8 cellular contexts compared by ENCODE assay signal in genomic region chr11:123302751-123303195, GRCh38.
DNase-seq lines count a peak whose midpoint lies in the region; ATAC-seq and TF ChIP-seq lines count a peak whose summit lies in the region.

No MANE protein-coding gene starts in this region.

- H3K27me3 Mint-ChIP-seq in CD14-positive monocyte (ENCODE audit: low read depth in 3 of 3) (peaks cover 15 to 26% (median 18%) of the 10 kb centered on the region in 3 donors), Caco-2 (ENCODE audit: insufficient read depth, unreplicated experiment) (peaks cover 29% of the 10 kb centered on the region)

- H3K27ac Mint-ChIP-seq in CD14-positive monocyte, result peak overlapping the region in 5 of 7 donors; percentile 16 to 87 (median 20)
- no peak overlapping the region for H3K27ac Mint-ChIP-seq in Caco-2 (ENCODE audit: unreplicated experiment)

- H3K36me3 Mint-ChIP-seq in CD14-positive monocyte (peaks cover 0 to 2% of the 10 kb centered on the region in 2 donors), Caco-2 (ENCODE audit: insufficient read depth, unreplicated experiment) (no peaks in the 10 kb centered on the region)

- DNase-seq in CD14-positive monocyte (ENCODE audit: low spot score) (no peak), RKO (ENCODE audit: low spot score) (peak; percentile 2), fibroblast of gingiva (ENCODE audit: low read depth) (peak; percentile 7), NCI-H524 (lab: John Stamatoyannopoulos, UW) (no peak), NCI-H446 (lab: John Stamatoyannopoulos, UW) (no peak), left lobe of liver (ENCODE audit: low spot score) (no peak), Caco-2 (no peak)

- no TSS peak for BruUV-seq in Caco-2 (replicated peaks; lab: Mats Ljungman, UMichigan)

- H3K4me3 Mint-ChIP-seq in CD14-positive monocyte (peak overlapping the region in 1 of 2 donors; percentile 84), Caco-2 (ENCODE audit: unreplicated experiment) (no peak overlapping the region)

- no peaks in the 10 kb centered on the region for H3K36me3 ChIP-seq in Caco-2 (ENCODE audit: control insufficient read depth, insufficient read depth, low read length)

- ATAC-seq in GM21381 (IDR thresholded peaks at IDR 0.05; ENCODE audit: unreplicated experiment), result peak; percentile 47
- no peak for ATAC-seq in left lobe of liver

- H3K4me3 ChIP-seq in Caco-2 (ENCODE audit: low read depth, low read length), result no peak overlapping the region

- intact Hi-C loops in CD14-positive monocyte (cut with micrococcal nuclease), result loop anchor here (2.0 to 5.0 kb wide), 2 partner anchors 175 to 176 kb away; no protein-coding TSS in a partner anchor
- intact Hi-C loops in Caco-2 (cut with micrococcal nuclease; ENCODE audit: unreplicated experiment), result loop anchor here (2.0 kb wide), 1 partner anchor 104 kb away; no protein-coding TSS in a partner anchor

- CTCF ChIA-PET in Caco-2 (lab: Charles Lee), result no interaction called here

- H3K4me1 Mint-ChIP-seq in CD14-positive monocyte (peaks cover 29% of the 10 kb centered on the region), Caco-2 (ENCODE audit: low read depth, unreplicated experiment) (no peaks in the 10 kb centered on the region)

- H3K9me3 Mint-ChIP-seq in CD14-positive monocyte, result no peaks in the 10 kb centered on the region
- no peaks in the 10 kb centered on the region for H3K9me3 Mint-ChIP-seq in Caco-2 (ENCODE audit: unreplicated experiment)

- peaks cover 5% of the 10 kb centered on the region for H3K27me3 ChIP-seq in Caco-2 (replicated peaks; ENCODE audit: control insufficient read depth, insufficient read depth, low read length)

- no peaks in the 10 kb centered on the region for H3K4me1 ChIP-seq in Caco-2

- no peaks in the 10 kb centered on the region for H3K9me3 ChIP-seq in Caco-2

- POLR2A ChIA-PET in Caco-2 (lab: Charles Lee), result no interaction called here

- TF ChIP-seq CTCF in CD14-positive monocyte (IDR thresholded peaks at IDR 0.05) (no peak), Caco-2 (IDR thresholded peaks at IDR 0.05; ENCODE audit: insufficient read depth in 1 of 2, low read depth in 1 of 2, low read length in 1 of 2, severe bottlenecking in 1 of 2, unreplicated experiment in 1 of 2) (peak in 1 of 2 experiments; percentile 18)

Comparison
In these comparisons a context has a peak if more than half of its experiments do, and no peak if none do; other contexts are left out.
1. DNase-seq: peak in RKO (single experiment) and fibroblast of gingiva (single experiment); none in CD14-positive monocyte (single experiment), NCI-H524 (0 of 2), NCI-H446 (0 of 2), left lobe of liver (single experiment) and Caco-2 (0 of 2).